1 cellular context compared by ENCODE assay signal in the genomic region with DNA sequence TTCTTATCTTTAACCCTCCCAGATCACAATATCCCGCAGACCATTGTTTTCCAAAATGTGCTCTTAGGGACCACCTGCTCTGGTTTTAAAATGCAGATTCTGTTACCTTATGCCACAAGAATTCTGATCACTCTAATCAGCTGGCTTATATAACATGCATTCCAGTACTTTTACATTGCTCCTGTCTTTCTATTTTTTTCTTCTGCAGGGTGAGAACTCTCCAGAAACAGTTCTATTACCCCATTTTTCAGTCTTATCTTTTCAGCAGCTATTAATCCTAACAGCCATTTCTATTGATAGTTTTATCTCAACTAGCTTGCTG.
TF ChIP-seq lines count a peak whose summit lies in the region.

No MANE protein-coding gene starts in this region.

TF ChIP-seq in HepG2, 621 proteins besides CTCF, POLR2A, EP300 and RAD21 (continued from another document):
- no peak for TF ChIP-seq CENPX (CRISPR knock-in tag; IDR thresholded peaks at IDR 0.05)
- TF ChIP-seq MBD4 (IDR thresholded peaks at IDR 0.05; ENCODE audit: borderline replicate concordance, low read length), result no peak
